ENCODE assay signal across 8 cellular contexts in the genomic region with DNA sequence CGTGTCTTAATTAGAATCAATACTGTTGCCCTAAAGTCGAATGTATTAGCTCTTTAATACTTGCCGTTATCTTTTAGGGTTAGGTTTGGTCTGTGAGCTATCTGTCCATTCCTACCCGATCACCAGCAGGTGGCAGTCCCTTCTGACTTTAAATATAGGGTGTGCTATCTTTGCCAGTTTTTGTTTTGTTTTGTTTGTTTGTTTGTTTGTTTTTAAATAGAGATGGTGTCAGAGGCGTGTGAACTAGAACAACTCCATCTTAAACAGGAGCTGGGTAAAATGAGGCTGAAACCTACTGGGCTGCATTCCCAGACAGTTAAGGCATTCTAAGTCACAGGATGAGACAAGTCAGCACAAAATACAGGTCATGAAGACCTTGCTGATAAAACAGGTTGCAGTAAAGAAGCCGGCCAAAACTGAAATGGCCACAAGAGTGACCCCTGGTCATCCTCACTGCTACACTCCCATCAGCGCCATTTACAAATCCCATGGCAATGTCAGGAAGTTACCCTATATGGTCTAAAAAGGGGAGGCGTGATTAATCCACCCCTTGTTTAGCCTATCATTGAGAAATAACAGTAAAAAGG. TPM values are rescaled to one million over a fixed set of nuclear protein-coding genes. Genes with fewer than 3 reads are reported as not detected.
DNase-seq lines count a peak whose midpoint lies in the region; ATAC-seq, FAIRE-seq and TF ChIP-seq lines count a peak whose summit lies in the region.

No MANE protein-coding gene starts in this region.

- peak overlapping the region; percentile 98 for H3K27ac ChIP-seq in neutrophil

- no peak for FAIRE-seq in frontal cortex (lab: Jason Lieb, UNC)

- peaks cover 34 to 43% of the 10 kb centered on the region in 2 experiments for H3K4me1 ChIP-seq in neutrophil (ENCODE audit: control insufficient read depth in 1 of 2, insufficient read depth in 1 of 2, low read depth in 1 of 2, low read length in 1 of 2)

- peak; percentile 34 for ATAC-seq in HG03520 (IDR thresholded peaks at IDR 0.05; ENCODE audit: unreplicated experiment)
- no peak for ATAC-seq in GM21381 (IDR thresholded peaks at IDR 0.05; ENCODE audit: unreplicated experiment)

- DNase-seq in GM04504 (ENCODE audit: low read depth) = peak; percentile 20
- peak; percentile 74 for DNase-seq in OCI-M1 (lab: John Stamatoyannopoulos, UW)
- peak; percentile 59 for DNase-seq in activated naive CD4-positive, alpha-beta T cell treated with Interleukin-2 at 50 U/mL for 16 hours
- peak; percentile 47 to 57 for DNase-seq in frontal cortex (ENCODE audit: low spot score in 2 of 2)
- DNase-seq in GF-D8 (lab: John Stamatoyannopoulos, UW) = no peak

- TF ChIP-seq CTCF in neutrophil (IDR thresholded peaks at IDR 0.05) = peak; percentile 72

- peak overlapping the region; percentile 92 to 94 for H3K4me3 ChIP-seq in neutrophil (ENCODE audit: low read depth in 1 of 2, low read length in 1 of 2)

- H3K36me3 ChIP-seq in neutrophil = no peaks in the 10 kb centered on the region

- H3K27me3 ChIP-seq in neutrophil = no peaks in the 10 kb centered on the region

- no peaks in the 10 kb centered on the region for H3K9me3 ChIP-seq in neutrophil

RNA-seq across cellular contexts. Expression of a gene that starts 1.5 kb away (rescaled TPM):
- total RNA-seq in frontal cortex = 26.5 TPM
